In the genomic region with DNA sequence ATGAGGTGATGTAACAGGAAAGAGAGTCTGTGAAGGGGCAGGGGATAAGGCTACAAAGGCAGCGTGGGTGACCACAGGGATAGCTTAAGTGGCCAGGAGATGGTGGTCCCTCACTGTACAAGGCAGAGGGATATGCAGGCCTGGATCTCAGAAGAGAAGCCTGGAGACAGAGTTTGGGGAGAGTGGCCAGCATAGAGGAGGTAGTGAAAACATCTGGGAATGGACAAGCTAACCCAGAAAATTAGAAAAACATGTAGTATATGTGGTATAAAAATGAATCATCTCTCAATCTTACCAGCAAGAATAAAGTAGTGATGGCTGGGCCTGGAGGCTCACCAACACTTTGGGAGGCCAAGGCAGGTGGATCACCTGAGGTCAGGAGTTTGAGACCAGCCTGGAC, we compare ENCODE assay signal across 19 cellular contexts.
"Had no signal": no experiment of that assay in that cellular context is flagged by ENCODE, and none has a peak within 500 bp of the region (broad histone marks: within the 10 kb centered on the region; RNA-seq: fewer than 3 reads in every experiment).

No MANE protein-coding gene starts in this region.

- H3K9me3 ChIP-seq: esophagus muscularis mucosa, gastrocnemius medialis, heart right ventricle, left lung, lower lobe of right lung, mucosa of descending colon had no signal

- H3K4me1 ChIP-seq: esophagus muscularis mucosa, gastrocnemius medialis, lower lobe of right lung had no signal

- H3K4me3 ChIP-seq: coronary artery, dorsolateral prefrontal cortex, esophagus muscularis mucosa, gastrocnemius medialis, heart right ventricle, left lung, lower lobe of right lung, mucosa of descending colon had no signal

- ATAC-seq: gastrocnemius medialis; heart right ventricle; left cardiac atrium; left lung; left ventricle myocardium superior; lower lobe of right lung; mucosa of descending colon; naive thymus-derived CD8-positive, alpha-beta T cell had no signal

- DNase-seq: dermis blood vessel endothelial cell; dorsolateral prefrontal cortex; effector CD4-positive, alpha-beta T cell; effector memory CD4-positive, alpha-beta T cell; foreskin melanocyte; gastrocnemius medialis; glutamatergic neuron; heart right ventricle; hippocampal formation; left cardiac atrium; left lung; left ventricle myocardium superior; lower lobe of right lung; mesenchymal stem cell; mucosa of descending colon; naive B cell; naive thymus-derived CD8-positive, alpha-beta T cell had no signal

- H3K36me3 ChIP-seq: esophagus muscularis mucosa, gastrocnemius medialis, heart right ventricle, left lung, lower lobe of right lung had no signal

- H3K27me3 ChIP-seq: esophagus muscularis mucosa, gastrocnemius medialis, heart right ventricle had no signal
